In the genomic region with DNA sequence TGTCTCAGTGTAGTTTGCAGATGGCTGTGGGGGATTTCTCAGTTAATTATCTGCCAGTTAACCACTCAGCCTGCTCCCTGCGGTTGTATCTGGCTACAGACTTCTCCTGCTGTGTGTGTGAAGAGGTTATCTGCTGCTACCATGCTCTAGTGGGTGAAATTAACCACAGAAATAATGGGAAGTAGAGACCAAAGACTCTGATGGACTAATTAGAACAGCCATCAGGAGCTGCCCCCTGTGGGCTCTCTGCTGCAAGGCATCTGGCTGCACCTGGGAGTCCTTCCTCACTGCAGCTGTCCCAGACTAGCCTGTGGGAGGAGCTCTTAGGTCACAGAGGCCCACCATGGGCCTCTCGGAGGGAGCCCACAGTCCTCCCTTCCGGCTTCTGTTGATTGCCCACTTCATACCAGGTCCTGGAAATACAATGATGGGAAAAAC, we compare ENCODE assay signal across 8 cellular contexts.
A peak's percentile ranks its signal among the peaks of the same experiment; 100 is the strongest.
DNase-seq lines count a peak whose midpoint lies in the region; ATAC-seq and TF ChIP-seq lines count a peak whose summit lies in the region.

No MANE protein-coding gene starts in this region.

- H3K36me3 ChIP-seq in NT2/D1 (ENCODE audit: insufficient read depth, insufficient read length, low read length): peaks cover 8% of the 10 kb centered on the region
- H3K36me3 ChIP-seq in esophagus muscularis mucosa: no peaks in the 10 kb centered on the region

- H3K9me3 Mint-ChIP-seq in mesothelial cell of epicardium: peaks cover 5% of the 10 kb centered on the region

- peaks cover 12% of the 10 kb centered on the region for H3K4me1 Mint-ChIP-seq in mesothelial cell of epicardium

- DNase-seq in ELR (ENCODE audit: low read depth): peak; percentile 68
- DNase-seq in NT2/D1 (ENCODE audit: low read depth, low spot score): peak; percentile 47
- peak; percentile 94 for DNase-seq in glomerular visceral epithelial cell (ENCODE audit: extremely low spot score)
- DNase-seq in NK-92 treated with Interleukin-12 subunit alpha and Interleukin-12 subunit beta, amount 100 ng/mL, for 24 hours (lab: John Stamatoyannopoulos, UW): no peak
- no peak for DNase-seq in esophagus muscularis mucosa (ENCODE audit: extremely low spot score)
- no peak for DNase-seq in mesothelial cell of epicardium (ENCODE audit: low spot score in 2 of 2, unreplicated experiment in 2 of 2)
- DNase-seq in KG1 (lab: John Stamatoyannopoulos, UW): no peak

- no peak for TF ChIP-seq EP300 in esophagus muscularis mucosa (IDR thresholded peaks at IDR 0.05)

- H3K27ac Mint-ChIP-seq in mesothelial cell of epicardium: no peak overlapping the region

- H3K27me3 ChIP-seq in NT2/D1 (ENCODE audit: insufficient read depth, insufficient read length): no peaks in the 10 kb centered on the region
- no peaks in the 10 kb centered on the region for H3K27me3 ChIP-seq in esophagus muscularis mucosa

- no peak overlapping the region for H3K4me3 Mint-ChIP-seq in mesothelial cell of epicardium

- TF ChIP-seq CTCF in esophagus muscularis mucosa (IDR thresholded peaks at IDR 0.05) (peak in 1 of 3 experiments; percentile 14), mesothelial cell of epicardium (IDR thresholded peaks at IDR 0.05; ENCODE audit: unreplicated experiment) (no peak)

- H3K27ac ChIP-seq in esophagus muscularis mucosa (replicated peaks in 1 of 4): no peak overlapping the region

- 69% methylated on average over 3 of the region's 3 CpGs for WGBS in esophagus muscularis mucosa

- intact Hi-C loops in esophagus muscularis mucosa (cut with DNase I): no loop called here

- peaks cover 2% of the 10 kb centered on the region for H3K36me3 Mint-ChIP-seq in mesothelial cell of epicardium

- no peak for TF ChIP-seq POLR2A in esophagus muscularis mucosa (IDR thresholded peaks at IDR 0.05; ENCODE audit: low read depth)

- ATAC-seq in HG02759 (IDR thresholded peaks at IDR 0.05; ENCODE audit: unreplicated experiment): peak; percentile 77

- no peaks in the 10 kb centered on the region for H3K9me3 ChIP-seq in NT2/D1 (ENCODE audit: insufficient read depth, low read length)
- no peaks in the 10 kb centered on the region for H3K9me3 ChIP-seq in esophagus muscularis mucosa

- H3K27me3 Mint-ChIP-seq in mesothelial cell of epicardium (ENCODE audit: low read depth): no peaks in the 10 kb centered on the region

- H3K4me3 ChIP-seq in NT2/D1 (ENCODE audit: insufficient read length, low read depth): no peak overlapping the region
- no peak overlapping the region for H3K4me3 ChIP-seq in esophagus muscularis mucosa

- no peaks in the 10 kb centered on the region for H3K4me1 ChIP-seq in NT2/D1 (ENCODE audit: insufficient read depth, insufficient read length)
- peaks cover 28 to 56% (median 44%) of the 10 kb centered on the region in 4 donors for H3K4me1 ChIP-seq in esophagus muscularis mucosa

- no peak overlapping the region for H3K9ac ChIP-seq in NT2/D1 (ENCODE audit: insufficient read length, low read depth)

Comparison
In these comparisons a context has a peak if more than half of its experiments do, and no peak if none do; other contexts are left out.
1. DNase-seq: peak in ELR (single experiment), NT2/D1 (single experiment) and glomerular visceral epithelial cell (single experiment); none in NK-92 treated with Interleukin-12 subunit alpha and Interleukin-12 subunit beta, amount 100 ng/mL, for 24 hours (single experiment), esophagus muscularis mucosa (single experiment), mesothelial cell of epicardium (0 of 2) and KG1 (single experiment).